Comparison of ENCODE assay signal across 8 cellular contexts in the genomic region with DNA sequence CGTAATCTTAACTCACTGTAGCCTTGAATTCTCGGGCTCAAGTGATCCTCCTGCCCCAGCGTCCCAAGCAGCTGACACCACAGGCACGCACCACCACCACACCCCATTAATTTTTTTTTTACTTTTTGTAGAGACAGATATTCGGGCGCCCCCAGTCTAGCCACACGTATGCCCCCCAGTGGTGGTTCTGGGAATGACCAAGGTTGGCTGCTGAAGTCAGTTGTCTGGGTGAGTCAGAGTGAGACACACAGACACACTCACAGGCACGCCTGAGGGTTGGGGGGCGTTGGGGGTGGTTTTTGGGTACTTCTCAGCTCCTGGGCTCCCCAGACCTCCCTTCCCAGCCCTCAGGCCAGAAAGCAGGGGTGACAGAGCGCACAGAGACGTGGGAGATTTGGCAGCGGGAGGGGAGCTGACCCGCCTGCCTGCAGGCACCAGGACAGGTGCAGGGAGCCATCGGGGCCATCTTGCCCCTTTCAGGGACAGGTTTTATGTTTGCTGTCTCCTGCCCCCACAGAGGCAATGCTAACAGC. TPM values are rescaled to one million over a fixed set of nuclear protein-coding genes. Genes with fewer than 3 reads are reported as not detected.
A peak's percentile ranks its signal among the peaks of the same experiment; 100 is the strongest.
DNase-seq lines count a peak whose midpoint lies in the region; ATAC-seq, FAIRE-seq and TF ChIP-seq lines count a peak whose summit lies in the region.

No MANE protein-coding gene starts in this region.

- TF ChIP-seq CTCF in upper lobe of left lung (IDR thresholded peaks at IDR 0.05), result peak; percentile 77 to 90 (median 84)

- no peak overlapping the region for H3K27ac ChIP-seq in upper lobe of left lung

- H3K9me3 ChIP-seq in upper lobe of left lung, result no peaks in the 10 kb centered on the region

- peaks cover 0 to 17% (median 9%) of the 10 kb centered on the region in 4 donors for H3K36me3 ChIP-seq in upper lobe of left lung

- no peak for FAIRE-seq in frontal cortex (lab: Jason Lieb, UNC)

- peak; percentile 84 to 91 for ATAC-seq in upper lobe of left lung (ENCODE audit: low FRiP score in 2 of 2)

- no peak for TF ChIP-seq EP300 in upper lobe of left lung (IDR thresholded peaks at IDR 0.05)

- peak; percentile 50 for DNase-seq in NK-92 treated with Interleukin-12 subunit alpha and Interleukin-12 subunit beta, amount 100 ng/mL, for 24 hours (lab: John Stamatoyannopoulos, UW)
- DNase-seq in NK-92 (lab: John Stamatoyannopoulos, UW; ENCODE audit: unreplicated experiment) (no peak), KBM-7 (peak; percentile 80), SHP77 treated with DMSO at 0.1 percent for 48 hours (lab: John Stamatoyannopoulos, UW) (peak; percentile 52), frontal cortex (ENCODE audit: low spot score in 2 of 2) (peak; percentile 71 to 85), pons (ENCODE audit: low spot score) (peak; percentile 64), upper lobe of left lung (peak in 1 of 2 donors; percentile 80)
- DNase-seq in activated effector memory CD4-positive, alpha-beta T cell treated with Interleukin-2 at 50 U/mL for 16 hours, result peak; percentile 76

- peaks cover 10 to 20% (median 17%) of the 10 kb centered on the region in 4 donors for H3K4me1 ChIP-seq in upper lobe of left lung

- in situ Hi-C loops in KBM-7 (cut with MboI; ENCODE audit: low pct_unique_long_range_greater_than_20kb, low sequenced_read_pairs), result no loop called here

- 21 to 22% methylated on average over 9 to 14 of the region's 14 CpGs for whole genome bisulfite sequencing in upper lobe of left lung, 2 donors

- no peak overlapping the region for H3K4me3 ChIP-seq in upper lobe of left lung

- TF ChIP-seq POLR2A in upper lobe of left lung (IDR thresholded peaks at IDR 0.05), result no peak

- peaks cover 0 to 8% (median 2%) of the 10 kb centered on the region in 4 donors for H3K27me3 ChIP-seq in upper lobe of left lung

RNA-seq across cellular contexts. Expression of a gene that starts 4.2 kb away (rescaled TPM):
- total RNA-seq in frontal cortex (not detected), upper lobe of left lung (under 1 TPM in 2 of 6 donors, not detected in 4; 0.15 to 0.17 TPM)

RNA-seq across cellular contexts. Expression of a gene that starts 13.8 kb away (rescaled TPM):
- total RNA-seq in frontal cortex (33.0 TPM), upper lobe of left lung (10 to 100 TPM; 20.4 to 57.6 (median 25.9) TPM)

RNA-seq across cellular contexts. Expression of a gene that starts 22.1 kb away (rescaled TPM):
- total RNA-seq in frontal cortex (1.2 TPM), upper lobe of left lung (10 to 100 TPM in 3 of 6 donors, 1 to 10 TPM in 3; 3.3 to 34.6 (median 11.7) TPM)

RNA-seq across cellular contexts. Expression of a gene that starts 22.4 kb away (rescaled TPM):
- total RNA-seq in frontal cortex (12.6 TPM), upper lobe of left lung (100 to 1,000 TPM in 1 of 6 donors, 10 to 100 TPM in 5; 12.3 to 118 (median 24.8) TPM)
